23 cellular contexts compared by ENCODE assay signal in genomic region chr10:132480356-132480755, GRCh38. TPM values are rescaled to one million over a fixed set of nuclear protein-coding genes. Genes with fewer than 3 reads are reported as not detected.
A peak's percentile ranks its signal among the peaks of the same experiment; 100 is the strongest.
DNase-seq lines count a peak whose midpoint lies in the region; ATAC-seq, FAIRE-seq and TF ChIP-seq lines count a peak whose summit lies in the region.
"Had no signal": no experiment of that assay in that cellular context is flagged by ENCODE, and none has a peak within 500 bp of the region (broad histone marks: within the 10 kb centered on the region; RNA-seq: fewer than 3 reads in every experiment).

No MANE protein-coding gene starts in this region.

- H3K27ac ChIP-seq in BLaER1 (no peak overlapping the region), caudate nucleus (ENCODE audit: low read depth, low read length) (peak overlapping the region; percentile 91), osteoblast (ENCODE audit: low read depth, low read length) (no peak overlapping the region)
- H3K27ac ChIP-seq: adrenal gland, SK-N-MC had no signal

- H3K4me2 ChIP-seq in BLaER1 (peak overlapping the region; percentile 39), Loucy (ENCODE audit: low read depth, low read length, poor library complexity, severe bottlenecking) (peak overlapping the region; percentile 24), osteoblast (ENCODE audit: insufficient read depth, low read length) (no peak overlapping the region)

- no peak for FAIRE-seq in RCC 7860 (lab: Jason Lieb, UNC)
- FAIRE-seq: urothelium cell line had no signal

- ATAC-seq in GM18909 (IDR thresholded peaks at IDR 0.05; ENCODE audit: poor library complexity, unreplicated experiment) = no peak
- ATAC-seq in HG02571 (IDR thresholded peaks at IDR 0.05; ENCODE audit: unreplicated experiment) = no peak
- ATAC-seq: stimulated activated effector memory CD8-positive, alpha-beta T cell treated with anti-CD3 and anti-CD28 coated beads, Interleukin-12 subunit alpha, Interleukin-12 subunit beta, amount 100 ng/mL, for 72 hours had no signal

- H3K36me3 ChIP-seq in BLaER1 (no peaks in the 10 kb centered on the region), Loucy (ENCODE audit: insufficient read depth, low read length) (no peaks in the 10 kb centered on the region), osteoblast (ENCODE audit: insufficient read depth, low read length) (no peaks in the 10 kb centered on the region)
- H3K36me3 ChIP-seq: adrenal gland had no signal

- H3K79me2 ChIP-seq in Loucy (ENCODE audit: insufficient read depth, low read length) = no peaks in the 10 kb centered on the region
- H3K79me2 ChIP-seq in osteoblast (ENCODE audit: insufficient read depth, low read length) = no peaks in the 10 kb centered on the region

- H3F3A ChIP-seq in Loucy (ENCODE audit: low read depth) = no peaks in the 10 kb centered on the region

- no peaks in the 10 kb centered on the region for H3K9me3 ChIP-seq in BLaER1
- no peaks in the 10 kb centered on the region for H3K9me3 ChIP-seq in Loucy (ENCODE audit: insufficient read depth, low read depth, low read length)
- no peaks in the 10 kb centered on the region for H3K9me3 ChIP-seq in osteoblast (ENCODE audit: low read depth, low read length)
- H3K9me3 ChIP-seq: adrenal gland had no signal

- no peak overlapping the region for H3K4me3 ChIP-seq in BLaER1
- H3K4me3 ChIP-seq in Loucy (ENCODE audit: low read length, poor library complexity, severe bottlenecking) = no peak overlapping the region
- no peak overlapping the region for H3K4me3 ChIP-seq in osteoblast (ENCODE audit: insufficient read depth, low read length)
- H3K4me3 ChIP-seq: adrenal gland, SK-N-MC had no signal

- H4K20me1 ChIP-seq in BLaER1 (0 out of 2 replicates have a peak, but pooled peaks cover 9% of the 10 kb centered on the region), Loucy (ENCODE audit: insufficient read depth, low read length, poor library complexity, severe bottlenecking) (no peaks in the 10 kb centered on the region), osteoblast (ENCODE audit: insufficient read depth, low read length) (no peaks in the 10 kb centered on the region)

- no peaks in the 10 kb centered on the region for H3K9me2 ChIP-seq in Loucy (replicated peaks; ENCODE audit: low read depth, low read length)

- H3K4me1 ChIP-seq in BLaER1 (peaks cover 46% of the 10 kb centered on the region), Loucy (ENCODE audit: insufficient read depth, low read length, poor library complexity, severe bottlenecking) (peaks cover 6% of the 10 kb centered on the region), osteoblast (ENCODE audit: insufficient read depth, low read length) (no peaks in the 10 kb centered on the region)
- H3K4me1 ChIP-seq: adrenal gland had no signal

- TF ChIP-seq CTCF in Loucy (conservative IDR thresholded peaks at IDR 0.05; ENCODE audit: low read length) (no peak), osteoblast (IDR thresholded peaks at IDR 0.05; ENCODE audit: extremely low read depth, low read depth, low read length) (no peak)

- DNase-seq in caudate nucleus (lab: John Stamatoyannopoulos, UW) (no peak), osteoblast (ENCODE audit: insufficient read length, low spot score, missing footprints) (peak; percentile 44), RCC 7860 (ENCODE audit: low spot score) (no peak), NCI-H2196 treated with DMSO at 0.1 percent for 48 hours (lab: John Stamatoyannopoulos, UW; ENCODE audit: unreplicated experiment) (no peak)
- DNase-seq: ACHN; activated CD4-positive, alpha-beta T cell treated with anti-CD3 and anti-CD28 coated beads for 1 hour; activated naive CD4-positive, alpha-beta T cell treated with Interleukin-2 at 50 U/mL for 16 hours; activated T-cell treated with anti-CD3 and anti-CD28 coated beads, Interleukin-2, amount 50 U/mL, for 1 hour; adrenal gland; Calu3; mesendoderm; NCI-H1436; NCI-H2107; NCI-H524; occipital lobe; stimulated activated CD4-positive, alpha-beta T cell treated with anti-CD3 and anti-CD28 coated beads, Interleukin-2, amount 100 ng/mL, for 48 hours had no signal

- H2AFZ ChIP-seq in Loucy (ENCODE audit: low read length) = no peak overlapping the region
- no peak overlapping the region for H2AFZ ChIP-seq in osteoblast (ENCODE audit: low read length)

- H3K9ac ChIP-seq in BLaER1 = no peak overlapping the region
- no peak overlapping the region for H3K9ac ChIP-seq in Loucy (ENCODE audit: low read depth, low read length, poor library complexity, severe bottlenecking)

- no peaks in the 10 kb centered on the region for H3K27me3 ChIP-seq in BLaER1
- no peaks in the 10 kb centered on the region for H3K27me3 ChIP-seq in Loucy (ENCODE audit: insufficient read depth, low read length, poor library complexity, severe bottlenecking)
- H3K27me3 ChIP-seq in osteoblast (ENCODE audit: insufficient read depth, low read length) = peaks cover 30% of the 10 kb centered on the region

RNA-seq across cellular contexts. Expression of gene INPP5A, which starts 57.2 kb away (rescaled TPM):
- 20.9 and 22.8 TPM in 2 replicates for total RNA-seq in osteoblast
